ENCODE assay signal across 9 cellular contexts in genomic region chr17:78722101-78722761, GRCh38. TPM values are rescaled to one million over a fixed set of nuclear protein-coding genes. Genes with fewer than 3 reads are reported as not detected.
DNase-seq lines count a peak whose midpoint lies in the region; ATAC-seq lines count a peak whose summit lies in the region.
"Had no signal": no experiment of that assay in that cellular context is flagged by ENCODE, and none has a peak within 500 bp of the region (broad histone marks: within the 10 kb centered on the region; RNA-seq: fewer than 3 reads in every experiment).

No MANE protein-coding gene starts in this region.

- H4K20me1 ChIP-seq in Karpas-422 (ENCODE audit: insufficient read depth, low read depth, low read length), result peaks cover 50% of the 10 kb centered on the region

- H3K9me3 Mint-ChIP-seq in effector memory CD8-positive, alpha-beta T cell, result no peaks in the 10 kb centered on the region

- H3K4me1 ChIP-seq in Karpas-422 (ENCODE audit: low read length) (peaks cover 35% of the 10 kb centered on the region), neuron (ENCODE audit: insufficient read depth, low read length) (peaks cover 27% of the 10 kb centered on the region)

- H3K9ac ChIP-seq in Karpas-422 (ENCODE audit: low read length), result no peak overlapping the region

- peak overlapping the region; percentile 91 to 93 for H3K27ac Mint-ChIP-seq in effector memory CD8-positive, alpha-beta T cell

- H3K9me2 ChIP-seq in Karpas-422 (replicated peaks; ENCODE audit: insufficient read depth, low read length), result no peaks in the 10 kb centered on the region

- peaks cover 89% of the 10 kb centered on the region for H3K36me3 Mint-ChIP-seq in effector memory CD8-positive, alpha-beta T cell (ENCODE audit: insufficient read depth)

- no peak for ATAC-seq in effector memory CD8-positive, alpha-beta T cell (replicated peaks)
- ATAC-seq in HG03280 (IDR thresholded peaks at IDR 0.05; ENCODE audit: unreplicated experiment), result no peak

- H3K27me3 Mint-ChIP-seq in effector memory CD8-positive, alpha-beta T cell, result no peaks in the 10 kb centered on the region

- DNase-seq in D341Med (ENCODE audit: low spot score), result peak; percentile 82
- peak; percentile 54 for DNase-seq in Karpas-422
- no peak for DNase-seq in effector memory CD8-positive, alpha-beta T cell
- DNase-seq in activated effector memory CD4-positive, alpha-beta T cell treated with Interleukin-2 at 50 U/mL for 16 hours, result no peak
- DNase-seq in NCI-H2196 (lab: John Stamatoyannopoulos, UW; ENCODE audit: unreplicated experiment), result no peak
- no peak for DNase-seq in HUDEP-2 (lab: John Stamatoyannopoulos, UW; ENCODE audit: unreplicated experiment in 76 of 76)

- no peaks in the 10 kb centered on the region for H3K9me3 ChIP-seq in Karpas-422 (ENCODE audit: low read length)
- H3K9me3 ChIP-seq in neuron (ENCODE audit: low read length), result no peaks in the 10 kb centered on the region

- H3K4me3 ChIP-seq in Karpas-422 (ENCODE audit: low read length) (no peak overlapping the region), neuron (ENCODE audit: low read length) (peak overlapping the region; percentile 53)

- no peaks in the 10 kb centered on the region for H3K27me3 ChIP-seq in Karpas-422 (ENCODE audit: low read length)
- H3K27me3 ChIP-seq in neuron (ENCODE audit: insufficient read depth, low read length), result no peaks in the 10 kb centered on the region

- H3K4me1 Mint-ChIP-seq in effector memory CD8-positive, alpha-beta T cell (ENCODE audit: low read depth in 2 of 2), result peaks cover 88 to 90% of the 10 kb centered on the region in 2 donors

- peak overlapping the region; percentile 69 to 80 for H3K4me3 Mint-ChIP-seq in effector memory CD8-positive, alpha-beta T cell

- H3K36me3 ChIP-seq in Karpas-422 (ENCODE audit: insufficient read depth, low read length) (no peaks in the 10 kb centered on the region), neuron (ENCODE audit: insufficient read depth, low read length) (no peaks in the 10 kb centered on the region)

- no peak overlapping the region for H2AFZ ChIP-seq in Karpas-422 (ENCODE audit: low read length)
- H2AFZ ChIP-seq in neuron (ENCODE audit: low read depth, low read length), result no peak overlapping the region

- H3K27ac ChIP-seq in Karpas-422 (ENCODE audit: low read length), result no peak overlapping the region
- H3K27ac ChIP-seq: epithelial cell of prostate had no signal

- no peaks in the 10 kb centered on the region for H3K79me2 ChIP-seq in Karpas-422 (ENCODE audit: low read length)

- peak overlapping the region; percentile 3 for H3K4me2 ChIP-seq in Karpas-422 (ENCODE audit: low read depth, low read length, poor library complexity, severe bottlenecking)

RNA-seq across cellular contexts. Expression of gene CYTH1, which starts 59.8 kb away (rescaled TPM):
- total RNA-seq in Karpas-422 (2014; rRNA removed; shearing (Covaris generic); ENCODE audit: low replicate concordance), result 9.6 and 15.8 TPM in 2 replicates

Comparison
In these comparisons a context has a peak if more than half of its experiments do, and no peak if none do; other contexts are left out.
1. DNase-seq: peak in D341Med (single experiment) and Karpas-422 (single experiment); none in effector memory CD8-positive, alpha-beta T cell (0 of 3), activated effector memory CD4-positive, alpha-beta T cell treated with Interleukin-2 at 50 U/mL for 16 hours (single experiment), NCI-H2196 (single experiment) and HUDEP-2 (0 of 76).